ENCODE assay signal across 25 cellular contexts in the genomic region with DNA sequence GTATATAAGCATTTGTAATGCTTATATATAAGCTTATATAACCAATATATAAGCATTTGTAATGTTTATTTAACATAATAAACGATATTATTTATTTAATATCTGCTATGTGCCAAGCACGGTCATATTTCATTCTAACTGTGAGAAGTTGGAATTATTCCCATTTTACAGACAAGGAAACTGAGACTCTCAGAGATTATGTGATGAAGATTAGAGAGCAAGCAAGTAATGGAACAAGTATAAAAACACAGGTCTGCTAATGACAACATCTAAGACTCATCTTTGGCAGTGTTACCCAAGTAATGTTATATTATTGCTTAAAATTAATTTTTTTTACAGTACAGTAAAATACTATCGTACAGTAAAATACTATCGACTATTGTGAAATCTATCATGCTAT.
"Had no signal": no experiment of that assay in that cellular context is flagged by ENCODE, and none has a peak within 500 bp of the region (broad histone marks: within the 10 kb centered on the region; RNA-seq: fewer than 3 reads in every experiment).

No MANE protein-coding gene starts in this region.

- H3K36me3 ChIP-seq: neural progenitor cell had no signal

- H3K4me3 Mint-ChIP-seq: activated CD4-positive, alpha-beta memory T cell treated with anti-CD3 and anti-CD28 coated beads, Interleukin-2, amount 10 ng/mL, durations not matched to agents 7 days and 5 days; activated CD8-positive, alpha-beta memory T cell treated with anti-CD3 and anti-CD28 coated beads, Interleukin-2, amount 10 ng/mL, durations not matched to agents 7 days and 5 days; activated naive CD4-positive, alpha-beta T cell treated with anti-CD3 and anti-CD28 coated beads, Interleukin-2, amount 10 ng/mL, durations not matched to agents 7 days and 5 days; neural progenitor cell had no signal

- H3K27me3 ChIP-seq: foreskin keratinocyte, hepatocyte, left lung, neural progenitor cell, sigmoid colon, upper lobe of left lung had no signal

- H3K9me3 ChIP-seq: left lung, sigmoid colon, upper lobe of left lung had no signal

- H3K9me3 Mint-ChIP-seq: activated CD4-positive, alpha-beta memory T cell treated with anti-CD3 and anti-CD28 coated beads, Interleukin-2, amount 10 ng/mL, durations not matched to agents 7 days and 5 days; activated naive CD4-positive, alpha-beta T cell treated with anti-CD3 and anti-CD28 coated beads, Interleukin-2, amount 10 ng/mL, durations not matched to agents 7 days and 5 days; immature natural killer cell; mesothelial cell of epicardium; naive thymus-derived CD8-positive, alpha-beta T cell; neural progenitor cell had no signal

- H3K9ac ChIP-seq: neural progenitor cell had no signal

- DNase-seq: activated CD4-positive, alpha-beta memory T cell treated with anti-CD3 and anti-CD28 coated beads, Interleukin-2, amount 10 ng/mL, durations not matched to agents 7 days and 5 days; activated CD4-positive, alpha-beta T cell treated with anti-CD3 and anti-CD28 coated beads for 48 hours; activated CD8-positive, alpha-beta memory T cell treated with anti-CD3 and anti-CD28 coated beads, Interleukin-2, amount 10 ng/mL, durations not matched to agents 7 days and 5 days; activated effector memory CD4-positive, alpha-beta T cell treated with anti-CD3 and anti-CD28 coated beads, Interleukin-2, amount 50 U/mL, for 16 hours; activated naive CD4-positive, alpha-beta T cell treated with anti-CD3 and anti-CD28 coated beads, Interleukin-2, amount 10 ng/mL, durations not matched to agents 7 days and 5 days; activated T-cell treated with anti-CD3 and anti-CD28 coated beads for 4 hours; aorta; dermis blood vessel endothelial cell; effector CD8-positive, alpha-beta T cell; foreskin keratinocyte; immature natural killer cell; kidney glomerular epithelial cell; left lung; mammary epithelial cell; naive thymus-derived CD8-positive, alpha-beta T cell; sigmoid colon; stimulated activated CD4-positive, alpha-beta T cell treated with anti-CD3 and anti-CD28 coated beads, Interleukin-15, amount 100 ng/mL, for 24 hours; stimulated activated CD8-positive, alpha-beta memory T cell treated with anti-CD3 and anti-CD28 coated beads, Interleukin-4, amount 100 ng/mL, for 48 hours; stimulated activated naive CD4-positive, alpha-beta T cell treated with Interleukin-2 at 50 U/mL for 16 hours; T-helper 2 cell had no signal

- H2AFZ ChIP-seq: hepatocyte, neural progenitor cell had no signal

- H3K4me3 ChIP-seq: hepatocyte, left lung, neural progenitor cell, sigmoid colon, smooth muscle cell, upper lobe of left lung had no signal

- H3K27ac ChIP-seq: foreskin keratinocyte, hepatocyte, left lung, neural progenitor cell, sigmoid colon, upper lobe of left lung had no signal

- H3K4me2 ChIP-seq: hepatocyte, neural progenitor cell had no signal

- H3K27ac Mint-ChIP-seq: activated CD4-positive, alpha-beta memory T cell treated with anti-CD3 and anti-CD28 coated beads, Interleukin-2, amount 10 ng/mL, durations not matched to agents 7 days and 5 days; mesothelial cell of epicardium; neural progenitor cell had no signal

- ATAC-seq: activated CD8-positive, alpha-beta memory T cell treated with anti-CD3 and anti-CD28 coated beads, Interleukin-2, amount 10 ng/mL, durations not matched to agents 7 days and 5 days; foreskin keratinocyte; left lung; naive thymus-derived CD8-positive, alpha-beta T cell had no signal

- H3K27me3 Mint-ChIP-seq: activated CD4-positive, alpha-beta memory T cell treated with anti-CD3 and anti-CD28 coated beads, Interleukin-2, amount 10 ng/mL, durations not matched to agents 7 days and 5 days; activated CD8-positive, alpha-beta memory T cell treated with anti-CD3 and anti-CD28 coated beads, Interleukin-2, amount 10 ng/mL, durations not matched to agents 7 days and 5 days; activated naive CD4-positive, alpha-beta T cell treated with anti-CD3 and anti-CD28 coated beads, Interleukin-2, amount 10 ng/mL, durations not matched to agents 7 days and 5 days; naive thymus-derived CD8-positive, alpha-beta T cell had no signal
